In genomic region chr15:45635763-45636292, GRCh38 we compare ENCODE assay signal across 8 cellular contexts. TPM values are rescaled to one million over a fixed set of nuclear protein-coding genes. Genes with fewer than 3 reads are reported as not detected.
A peak's percentile ranks its signal among the peaks of the same experiment; 100 is the strongest.
DNase-seq lines count a peak whose midpoint lies in the region; ATAC-seq and TF ChIP-seq lines count a peak whose summit lies in the region.

No MANE protein-coding gene starts in this region.

- no peaks in the 10 kb centered on the region for H3K27me3 ChIP-seq in skeletal muscle tissue (ENCODE audit: control insufficient read depth in 3 of 3, insufficient read depth in 3 of 3, low read length in 3 of 3)

- H3K9ac ChIP-seq in skeletal muscle tissue (ENCODE audit: low read depth in 1 of 3, low read length in 3 of 3): peak overlapping the region; percentile 98 to 100 (median 99)

- H3K4me1 ChIP-seq in skeletal muscle tissue (ENCODE audit: control insufficient read depth in 3 of 3, insufficient read depth in 3 of 3, low read length in 3 of 3): peaks cover 18 to 36% (median 21%) of the 10 kb centered on the region in 3 donors

- no peaks in the 10 kb centered on the region for H3K9me3 Mint-ChIP-seq in T-cell

- peaks cover 9% of the 10 kb centered on the region for H3K36me3 Mint-ChIP-seq in T-cell

- peaks cover 45 to 61% (median 59%) of the 10 kb centered on the region in 3 donors for H3K4me1 Mint-ChIP-seq in T-cell

- ATAC-seq in GM21528 (IDR thresholded peaks at IDR 0.05; ENCODE audit: low FRiP score, unreplicated experiment) (peak; percentile 4), T-cell (replicated peaks in 1 of 4) (no peak), HG02763 (IDR thresholded peaks at IDR 0.05; ENCODE audit: unreplicated experiment) (no peak), HG02884 (IDR thresholded peaks at IDR 0.05; ENCODE audit: unreplicated experiment) (no peak)

- H3K27me3 Mint-ChIP-seq in T-cell: no peaks in the 10 kb centered on the region

- no peaks in the 10 kb centered on the region for H3K36me3 ChIP-seq in skeletal muscle tissue (ENCODE audit: control insufficient read depth in 3 of 3, insufficient read depth in 3 of 3, low read length in 3 of 3)

- H3K27ac ChIP-seq in skeletal muscle tissue (ENCODE audit: low read depth, low read length): peak overlapping the region; percentile 99

- no peak for DNase-seq in T-cell
- DNase-seq in foreskin fibroblast: no peak
- DNase-seq in D341Med (ENCODE audit: low spot score): no peak
- no peak for DNase-seq in NCI-H2081 (lab: John Stamatoyannopoulos, UW)

- CTCF ChIA-PET in T-cell (lab: Charles Lee): no interaction called here

- H3K27ac Mint-ChIP-seq in T-cell: peak overlapping the region; percentile 97 to 98

- peak overlapping the region; percentile 93 to 99 (median 96) for H3K4me3 Mint-ChIP-seq in T-cell

- POLR2A ChIA-PET in T-cell (lab: Charles Lee): interaction anchor here in 1 of 2 donors (1.0 kb wide), 1 partner anchor 48 kb away, joined by 5 read pairs; the partner anchor contains the start of gene BLOC1S6

- no peaks in the 10 kb centered on the region for H3K9me3 ChIP-seq in skeletal muscle tissue (ENCODE audit: control insufficient read depth in 3 of 3, low read length in 3 of 3)

- H3K4me3 ChIP-seq in foreskin fibroblast (ENCODE audit: low read depth in 1 of 2, low read length in 2 of 2) (peak overlapping the region; percentile 75 to 83), skeletal muscle tissue (ENCODE audit: low read length in 3 of 3) (peak overlapping the region; percentile 94 to 95 (median 95))

- no peak for TF ChIP-seq CTCF in foreskin fibroblast (IDR thresholded peaks at IDR 0.05; ENCODE audit: low read depth, low read length)

RNA-seq across cellular contexts. Expression of gene SQOR, which starts 1.0 kb away (rescaled TPM):
- 10 to 100 TPM; 29.5 to 43.0 (median 33.4) TPM for total RNA-seq in T-cell
- 11.5 TPM for total RNA-seq in skeletal muscle tissue

RNA-seq across cellular contexts. Expression of gene BLOC1S6, which starts 48.6 kb away (rescaled TPM):
- total RNA-seq in T-cell (10 to 100 TPM; 37.5 to 59.5 (median 40.5) TPM), skeletal muscle tissue (30.8 TPM)
